Comparison of ENCODE assay signal across 30 cellular contexts in the genomic region with DNA sequence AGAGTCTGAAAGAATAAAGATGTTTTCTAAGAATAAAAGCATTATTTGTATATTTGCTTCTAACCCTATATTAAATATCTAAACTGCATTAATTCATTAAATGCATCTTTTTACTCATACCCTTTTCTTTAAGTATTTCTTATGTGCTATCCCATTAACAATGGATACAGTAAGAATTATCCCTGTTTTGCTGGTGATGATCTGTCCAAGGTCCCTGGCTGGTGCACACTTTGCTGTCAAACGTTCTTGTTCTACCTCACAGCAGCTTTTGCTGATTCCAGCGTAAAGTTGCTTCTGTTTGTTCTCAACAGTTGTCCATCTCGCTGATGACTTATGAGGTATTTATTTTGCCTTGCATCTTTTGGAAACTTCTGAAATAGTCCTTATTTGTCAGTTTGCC.
"Had no signal": no experiment of that assay in that cellular context is flagged by ENCODE, and none has a peak within 500 bp of the region (broad histone marks: within the 10 kb centered on the region; RNA-seq: fewer than 3 reads in every experiment).

No MANE protein-coding gene starts in this region.

- H3K36me3 ChIP-seq: adrenal gland, ascending aorta, brain microvascular endothelial cell, breast epithelium, cardiac muscle cell had no signal

- DNase-seq: activated effector memory CD4-positive, alpha-beta T cell treated with anti-CD3 and anti-CD28 coated beads, Interleukin-2, amount 50 U/mL, for 16 hours; activated effector memory CD4-positive, alpha-beta T cell treated with Interleukin-2 at 50 U/mL for 16 hours; activated gamma-delta T cell; activated gamma-delta T cell treated with Interleukin-2 at 50 U/mL for 16 hours; activated naive CD4-positive, alpha-beta T cell; activated naive CD4-positive, alpha-beta T cell treated with anti-CD3 and anti-CD28 coated beads for 36 hours; activated naive CD4-positive, alpha-beta T cell treated with anti-CD3 and anti-CD28 coated beads, Interleukin-2, amount 10 ng/mL, durations not matched to agents 7 days and 5 days; activated naive CD4-positive, alpha-beta T cell treated with anti-CD3 and anti-CD28 coated beads, Interleukin-2, amount 50 U/mL, for 16 hours; activated naive CD4-positive, alpha-beta T cell treated with Interleukin-2 at 50 U/mL for 16 hours; activated naive CD8-positive, alpha-beta T cell treated with anti-CD3 and anti-CD28 coated beads for 36 hours; activated naive CD8-positive, alpha-beta T cell treated with anti-CD3 and anti-CD28 coated beads, Interleukin-2, amount 10 ng/mL, durations not matched to agents 7 days and 5 days; activated naive CD8-positive, alpha-beta T cell treated with anti-CD3 and anti-CD28 coated beads, Interleukin-2, amount 50 U/mL, for 24 hours; activated T-cell treated with anti-CD3 and anti-CD28 coated beads, Interleukin-2, amount 50 U/mL, for 4 hours; activated T-cell treated with anti-CD3 and anti-CD28 coated beads, Interleukin-2, amount 50 U/mL, for 48 hours; activated T-cell treated with anti-CD3 and anti-CD28 coated beads, Interleukin-2, amount 50 U/mL, for 72 hours; adrenal gland; amniotic stem cell; amygdala; anterior cingulate cortex; aorta; body of pancreas; brain microvascular endothelial cell; caudate nucleus; central memory CD4-positive, alpha-beta T cell; cerebellar nuclear complex had no signal

- H3K9me3 ChIP-seq: adrenal gland, ascending aorta, body of pancreas, breast epithelium had no signal

- ATAC-seq: activated naive CD4-positive, alpha-beta T cell treated with anti-CD3 and anti-CD28 coated beads, Interleukin-2, amount 50 U/mL, for 72 hours; activated naive CD8-positive, alpha-beta T cell treated with anti-CD3 and anti-CD28 coated beads, Interleukin-2, amount 50 U/mL, for 24 hours; activated T-cell treated with anti-CD3 and anti-CD28 coated beads, Interleukin-2, amount 50 U/mL, for 4 hours; activated T-cell treated with anti-CD3 and anti-CD28 coated beads, Interleukin-2, amount 50 U/mL, for 72 hours; activated T-helper 17 cell treated with anti-CD3 and anti-CD28 coated beads, Interleukin-2, amount 50 U/mL, for 72 hours; body of pancreas had no signal

- H3K27me3 ChIP-seq: adrenal gland, body of pancreas, brain microvascular endothelial cell had no signal

- H3K27ac ChIP-seq: adrenal gland, ascending aorta, body of pancreas, brain microvascular endothelial cell, breast epithelium, cardiac muscle cell had no signal

- H3K4me1 ChIP-seq: adrenal gland, ascending aorta, body of pancreas, breast epithelium had no signal

- H3K4me3 ChIP-seq: adrenal gland, ascending aorta, body of pancreas, breast epithelium, cardiac muscle cell had no signal
